Comparison of ENCODE assay signal across 8 cellular contexts in the genomic region with DNA sequence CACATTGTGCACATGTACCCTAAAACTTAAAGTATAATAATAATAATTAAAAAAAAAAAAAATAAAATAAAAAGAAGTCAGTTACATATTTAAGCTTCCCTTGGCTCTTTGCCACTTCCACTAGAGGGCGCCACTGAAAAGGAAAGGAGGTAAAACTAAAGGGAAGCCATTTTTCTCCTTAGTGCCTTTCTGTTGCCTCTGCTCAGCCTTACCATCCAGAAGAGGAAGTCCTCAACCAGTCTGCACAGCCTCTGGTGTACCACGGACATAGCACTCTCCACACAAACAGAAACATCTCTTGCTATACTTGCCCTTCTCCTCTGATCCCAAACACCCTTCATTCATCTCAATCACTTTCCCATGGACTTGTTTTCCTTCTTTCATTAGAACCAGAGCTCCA.
DNase-seq lines count a peak whose midpoint lies in the region; ATAC-seq and TF ChIP-seq lines count a peak whose summit lies in the region.

No MANE protein-coding gene starts in this region.

- H3K27me3 ChIP-seq in HL-60 (ENCODE audit: insufficient read depth, poor library complexity, severe bottlenecking) (no peaks in the 10 kb centered on the region), ascending aorta (no peaks in the 10 kb centered on the region)

- intact Hi-C loops in ascending aorta (cut with DNase I) = no loop called here

- no peaks in the 10 kb centered on the region for H3K4me1 ChIP-seq in ascending aorta

- ATAC-seq in HG03457 (IDR thresholded peaks at IDR 0.05; ENCODE audit: unreplicated experiment) = no peak

- H3K27ac ChIP-seq in HL-60 (replicated peaks) (peak overlapping the region; percentile 51), ascending aorta (no peak overlapping the region)

- DNase-seq in GM12865 (ENCODE audit: low read depth) (peak; percentile 89), HL-60 (ENCODE audit: low read depth in 1 of 2, low spot score in 1 of 2) (peak; percentile 80 to 91), T-helper 2 cell (peak; percentile 13 to 75 (median 27)), ascending aorta (ENCODE audit: low spot score in 2 of 2) (peak; percentile 10 to 78), inferior parietal cortex (ENCODE audit: extremely low spot score) (peak; percentile 58), NCI-H510A (lab: John Stamatoyannopoulos, UW) (no peak)
- peak; percentile 81 for DNase-seq in stimulated activated CD4-positive, alpha-beta T cell treated with anti-CD3 and anti-CD28 coated beads, Interleukin-4, amount 100 ng/mL, for 24 hours

- H3K9me3 ChIP-seq in ascending aorta = no peaks in the 10 kb centered on the region

- peak; percentile 62 for TF ChIP-seq CTCF in GM12865 (IDR thresholded peaks at IDR 0.05; ENCODE audit: insufficient read depth, low read depth, low read length, missing control alignments)
- peak; percentile 48 for TF ChIP-seq CTCF in HL-60 (IDR thresholded peaks at IDR 0.05; ENCODE audit: insufficient read depth, low read length)
- peak; percentile 6 to 44 (median 30) for TF ChIP-seq CTCF in ascending aorta (IDR thresholded peaks at IDR 0.05)

- H3K36me3 ChIP-seq in ascending aorta = no peaks in the 10 kb centered on the region

- H3K4me3 ChIP-seq in GM12865 (ENCODE audit: low read depth, low read length) (no peak overlapping the region), HL-60 (replicated peaks; ENCODE audit: insufficient read depth, low read length) (no peak overlapping the region), ascending aorta (no peak overlapping the region)
